ENCODE assay signal across 22 cellular contexts in genomic region chr4:41192136-41192535, GRCh38.
"Had no signal": no experiment of that assay in that cellular context is flagged by ENCODE, and none has a peak within 500 bp of the region (broad histone marks: within the 10 kb centered on the region; RNA-seq: fewer than 3 reads in every experiment).

No MANE protein-coding gene starts in this region.

- H3K27ac Mint-ChIP-seq: activated B cell treated with CpG ODN at 0.5 μM for 24 hours; activated CD4-positive, alpha-beta memory T cell treated with anti-CD3 and anti-CD28 coated beads, Interleukin-2, amount 10 ng/mL, durations not matched to agents 7 days and 5 days; activated CD8-positive, alpha-beta memory T cell treated with anti-CD3 and anti-CD28 coated beads, Interleukin-2, amount 10 ng/mL, durations not matched to agents 7 days and 5 days; dendritic cell treated with granulocyte-macrophage colony-stimulating factor and Interleukin-4, amounts not matched to agents 40 ng/mL and 50 ng/mL, for 4 days; natural killer cell; stimulated activated naive CD8-positive, alpha-beta T cell treated with anti-CD3 and anti-CD28 coated beads, Interleukin-15, amount 100 ng/mL, for 72 hours; T-helper 2 cell treated with Interferon-gamma antibody and Interleukin-4, amounts not matched to agents 5 μg/mL and 100 μg/mL, for 36 hours had no signal

- H3K4me3 Mint-ChIP-seq: activated B cell treated with CpG ODN at 0.5 μM for 24 hours; activated CD4-positive, alpha-beta memory T cell treated with anti-CD3 and anti-CD28 coated beads, Interleukin-2, amount 10 ng/mL, durations not matched to agents 7 days and 5 days; activated CD8-positive, alpha-beta memory T cell treated with anti-CD3 and anti-CD28 coated beads, Interleukin-2, amount 10 ng/mL, durations not matched to agents 7 days and 5 days; dendritic cell treated with granulocyte-macrophage colony-stimulating factor and Interleukin-4, amounts not matched to agents 40 ng/mL and 50 ng/mL, for 4 days; natural killer cell; stimulated activated naive CD8-positive, alpha-beta T cell treated with anti-CD3 and anti-CD28 coated beads, Interleukin-15, amount 100 ng/mL, for 72 hours; T-helper 2 cell treated with Interferon-gamma antibody and Interleukin-4, amounts not matched to agents 5 μg/mL and 100 μg/mL, for 36 hours had no signal

- H3K36me3 Mint-ChIP-seq: activated CD8-positive, alpha-beta memory T cell treated with anti-CD3 and anti-CD28 coated beads, Interleukin-2, amount 10 ng/mL, durations not matched to agents 7 days and 5 days; natural killer cell had no signal

- H3K4me1 Mint-ChIP-seq: activated B cell treated with CpG ODN at 0.5 μM for 24 hours; activated CD4-positive, alpha-beta memory T cell treated with anti-CD3 and anti-CD28 coated beads, Interleukin-2, amount 10 ng/mL, durations not matched to agents 7 days and 5 days; activated CD8-positive, alpha-beta memory T cell treated with anti-CD3 and anti-CD28 coated beads, Interleukin-2, amount 10 ng/mL, durations not matched to agents 7 days and 5 days; natural killer cell; stimulated activated naive CD8-positive, alpha-beta T cell treated with anti-CD3 and anti-CD28 coated beads, Interleukin-15, amount 100 ng/mL, for 72 hours had no signal

- DNase-seq: activated B cell treated with CpG ODN at 0.5 μM for 24 hours; activated CD4-positive, alpha-beta memory T cell treated with anti-CD3 and anti-CD28 coated beads, Interleukin-2, amount 10 ng/mL, durations not matched to agents 7 days and 5 days; activated CD4-positive, alpha-beta T cell treated with anti-CD3 and anti-CD28 coated beads for 48 hours; activated CD8-positive, alpha-beta memory T cell treated with anti-CD3 and anti-CD28 coated beads, Interleukin-2, amount 10 ng/mL, durations not matched to agents 7 days and 5 days; activated naive CD4-positive, alpha-beta T cell; anterior cingulate cortex; effector memory CD4-positive, alpha-beta T cell; esophagus squamous epithelium; gastrocnemius medialis; head of caudate nucleus; natural killer cell; ovary; psoas muscle; right lobe of liver; small intestine; stimulated activated CD4-positive, alpha-beta T cell treated with anti-CD3 and anti-CD28 coated beads, Interleukin-4, amount 100 ng/mL, for 1 hour; stimulated activated naive CD8-positive, alpha-beta T cell treated with anti-CD3 and anti-CD28 coated beads, Interleukin-15, amount 100 ng/mL, for 72 hours; upper lobe of left lung had no signal

- H3K4me3 ChIP-seq: breast epithelium, esophagus squamous epithelium, gastrocnemius medialis, lung, ovary, psoas muscle, right lobe of liver, upper lobe of left lung had no signal

- ATAC-seq: activated CD8-positive, alpha-beta memory T cell treated with anti-CD3 and anti-CD28 coated beads, Interleukin-2, amount 10 ng/mL, durations not matched to agents 7 days and 5 days; gastrocnemius medialis; natural killer cell; psoas muscle; right lobe of liver; stimulated activated naive CD8-positive, alpha-beta T cell treated with anti-CD3 and anti-CD28 coated beads, Interleukin-15, amount 100 ng/mL, for 72 hours had no signal

- H3K9me3 Mint-ChIP-seq: activated B cell treated with CpG ODN at 0.5 μM for 24 hours; activated CD4-positive, alpha-beta memory T cell treated with anti-CD3 and anti-CD28 coated beads, Interleukin-2, amount 10 ng/mL, durations not matched to agents 7 days and 5 days; dendritic cell treated with granulocyte-macrophage colony-stimulating factor and Interleukin-4, amounts not matched to agents 40 ng/mL and 50 ng/mL, for 4 days; stimulated activated naive CD8-positive, alpha-beta T cell treated with anti-CD3 and anti-CD28 coated beads, Interleukin-15, amount 100 ng/mL, for 72 hours; T-helper 2 cell treated with Interferon-gamma antibody and Interleukin-4, amounts not matched to agents 5 μg/mL and 100 μg/mL, for 36 hours had no signal

- H3K27me3 Mint-ChIP-seq: activated B cell treated with CpG ODN at 0.5 μM for 24 hours; dendritic cell treated with granulocyte-macrophage colony-stimulating factor and Interleukin-4, amounts not matched to agents 40 ng/mL and 50 ng/mL, for 4 days had no signal
